In genomic region chr12:85279449-85280137, GRCh38 we compare ENCODE assay signal across 10 cellular contexts. TPM values are rescaled to one million over a fixed set of nuclear protein-coding genes. Genes with fewer than 3 reads are reported as not detected.
A peak's percentile ranks its signal among the peaks of the same experiment; 100 is the strongest.
DNase-seq lines count a peak whose midpoint lies in the region; ATAC-seq and TF ChIP-seq lines count a peak whose summit lies in the region.
"Had no signal": no experiment of that assay in that cellular context is flagged by ENCODE, and none has a peak within 500 bp of the region (broad histone marks: within the 10 kb centered on the region; RNA-seq: fewer than 3 reads in every experiment).

No MANE protein-coding gene starts in this region.

- TF ChIP-seq POLR2A in spleen (IDR thresholded peaks at IDR 0.05): no peak

- DNase-seq in astrocyte of the hippocampus (ENCODE audit: low read depth, low spot score): peak; percentile 49
- peak; percentile 25 for DNase-seq in iPS-NIHi11 (ENCODE audit: low spot score)
- no peak for DNase-seq in spleen
- no peak for DNase-seq in kidney glomerular epithelial cell (lab: John Stamatoyannopoulos, UW)
- no peak for DNase-seq in NCI-H1092 (lab: John Stamatoyannopoulos, UW)
- DNase-seq in EL: no peak
- DNase-seq: natural killer cell had no signal

- 2 to 6% (median 4%) methylated on average over 34 to 39 of the region's 39 CpGs for WGBS in spleen, 5 donors

- peak overlapping the region in 7 of 8 donors; percentile 18 to 64 (median 33) for H3K4me3 ChIP-seq in spleen

- H3K36me3 ChIP-seq in spleen: no peaks in the 10 kb centered on the region

- ATAC-seq in HG02885 (IDR thresholded peaks at IDR 0.05; ENCODE audit: poor library complexity, unreplicated experiment) (peak; percentile 7), HG03457 (IDR thresholded peaks at IDR 0.05; ENCODE audit: unreplicated experiment) (no peak)
- ATAC-seq: natural killer cell had no signal

- H3K27ac ChIP-seq in spleen: no peak overlapping the region

- peaks cover 5 to 100% (median 94%) of the 10 kb centered on the region in 7 donors for H3K27me3 ChIP-seq in spleen (replicated peaks in 1 of 7)

- no peak for TF ChIP-seq CTCF in spleen (IDR thresholded peaks at IDR 0.05 in 8 of 11, conservative IDR thresholded peaks at IDR 0.05 in 3 of 11)

- H3K9me3 ChIP-seq in spleen: peaks cover 0 to 7% (median 0%) of the 10 kb centered on the region in 8 donors

- intact Hi-C loops in spleen (cut with DNase I; ENCODE audit: low total_unique reads): no loop called here

- H3K4me1 ChIP-seq in spleen: peaks cover 0 to 26% (median 21%) of the 10 kb centered on the region in 6 donors

RNA-seq across cellular contexts. Expression of gene ALX1, which starts 0.4 kb away (rescaled TPM):
- total RNA-seq in spleen: not detected
- polyA plus RNA-seq in spleen: not detected
- total RNA-seq: natural killer cell, temporal lobe had no signal

Comparison
In these comparisons a context has a peak if more than half of its experiments do, and no peak if none do; other contexts are left out.
1. DNase-seq: peak in astrocyte of the hippocampus (single experiment) and iPS-NIHi11 (single experiment); none in spleen (single experiment), kidney glomerular epithelial cell (single experiment), NCI-H1092 (single experiment) and EL (single experiment).